ENCODE assay signal across 23 cellular contexts in the genomic region with DNA sequence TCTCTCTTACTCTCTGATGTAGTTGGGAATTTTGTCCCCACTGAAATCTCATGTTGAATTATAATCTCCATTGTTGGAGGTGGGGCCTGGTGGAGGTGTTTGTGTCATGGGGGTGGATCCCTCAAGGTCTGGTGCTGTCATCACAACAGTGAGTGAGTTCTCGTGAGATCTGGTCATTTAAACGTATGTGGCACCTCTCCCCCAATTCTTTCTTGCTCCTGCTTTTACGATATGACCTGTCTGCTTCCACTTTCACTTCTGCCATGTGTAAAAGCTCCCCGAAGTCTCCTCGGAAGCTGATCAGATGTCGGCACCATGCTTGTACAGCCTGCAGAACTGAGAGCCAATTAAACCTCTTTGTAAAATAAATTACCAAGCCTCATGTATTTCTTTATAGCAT.
"Had no signal": no experiment of that assay in that cellular context is flagged by ENCODE, and none has a peak within 500 bp of the region (broad histone marks: within the 10 kb centered on the region; RNA-seq: fewer than 3 reads in every experiment).

No MANE protein-coding gene starts in this region.

- H3K4me1 ChIP-seq: SJCRH30 had no signal

- H3K36me3 ChIP-seq: brain microvascular endothelial cell, cardiac muscle cell, SJCRH30 had no signal

- DNase-seq: activated CD4-positive, alpha-beta memory T cell treated with anti-CD3 and anti-CD28 coated beads, Interleukin-2, amount 10 ng/mL, durations not matched to agents 7 days and 5 days; activated CD4-positive, alpha-beta T cell treated with anti-CD3 and anti-CD28 coated beads for 36 hours; activated CD4-positive, alpha-beta T cell treated with anti-CD3 and anti-CD28 coated beads, Interleukin-2, amount 50 U/mL, for 1 hour; activated CD4-positive, CD25-positive, alpha-beta regulatory T cell; activated CD8-positive, alpha-beta memory T cell treated with anti-CD3 and anti-CD28 coated beads, Interleukin-2, amount 50 U/mL, for 4 hours; activated gamma-delta T cell treated with Interleukin-2 at 50 U/mL for 16 hours; activated naive CD4-positive, alpha-beta T cell treated with anti-CD3 and anti-CD28 coated beads, Interleukin-2, amount 10 ng/mL, durations not matched to agents 7 days and 5 days; activated naive CD8-positive, alpha-beta T cell treated with anti-CD3 and anti-CD28 coated beads for 36 hours; activated T-cell treated with anti-CD3 and anti-CD28 coated beads, Interleukin-2, amount 50 U/mL, for 72 hours; brain microvascular endothelial cell; Kasumi-1; KBM-7; NCI-H1048; NCI-H1930; NCI-H2171; NCI-H345; NCI-H510A; NCI-H69; Right ventricle myocardium superior; SJCRH30 had no signal

- H3K9me3 ChIP-seq: SJCRH30 had no signal

- H3K27ac ChIP-seq: brain microvascular endothelial cell, cardiac muscle cell, RWPE1, SJCRH30 had no signal

- H3K4me3 ChIP-seq: cardiac muscle cell, SJCRH30 had no signal

- H3K27me3 ChIP-seq: brain microvascular endothelial cell, cardiac muscle cell, SJCRH30 had no signal

- ATAC-seq: activated CD4-positive, alpha-beta T cell treated with anti-CD3 and anti-CD28 coated beads for 36 hours; activated T-cell treated with anti-CD3 and anti-CD28 coated beads, Interleukin-2, amount 50 U/mL, for 72 hours; SK-N-SH treated with all-trans-retinoic acid at 6 μM for 48 hours had no signal
